ENCODE assay signal across 8 cellular contexts in the genomic region with DNA sequence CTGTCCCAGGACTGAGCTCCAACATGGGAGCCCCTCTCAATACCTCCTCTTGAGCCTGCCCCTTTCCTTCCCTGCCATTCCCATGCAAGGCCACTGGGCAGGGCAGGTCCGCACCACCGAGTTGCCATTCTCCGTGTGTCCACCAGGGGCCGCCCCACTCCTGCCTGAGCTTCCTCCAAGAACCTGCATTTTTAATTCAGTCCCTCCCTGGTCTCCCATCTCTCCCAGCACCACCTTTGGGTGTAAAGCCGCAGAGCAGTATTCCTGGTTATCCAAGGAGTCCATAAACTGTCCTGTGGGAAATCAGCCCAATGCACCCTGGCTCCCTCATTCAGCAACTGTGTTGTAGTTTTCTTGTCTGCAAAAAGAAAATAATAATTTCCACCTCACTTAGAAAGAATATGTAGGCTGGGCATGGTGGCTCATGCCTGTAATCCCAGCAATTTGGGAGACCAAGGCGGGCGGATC. TPM values are rescaled to one million over a fixed set of nuclear protein-coding genes. Genes with fewer than 3 reads are reported as not detected.
DNase-seq lines count a peak whose midpoint lies in the region; ATAC-seq, FAIRE-seq and TF ChIP-seq lines count a peak whose summit lies in the region.

No MANE protein-coding gene starts in this region.

- no peak overlapping the region for H3K4me3 Mint-ChIP-seq in activated T-cell treated with anti-CD3 and anti-CD28 coated beads, Interleukin-2, amount 50 U/mL, for 24 hours
- H3K4me3 Mint-ChIP-seq in natural killer cell, result no peak overlapping the region
- H3K4me3 Mint-ChIP-seq in stimulated activated memory B cell treated with anti-CD40 and anti-IgM and Interleukin-4, amounts not matched to agents 10 μg/mL and 1 μg/mL and 100 μg/mL, for 72 hours, result no peak overlapping the region

- H3K4me3 ChIP-seq in GM12865 (ENCODE audit: low read depth, low read length), result no peak overlapping the region
- H3K4me3 ChIP-seq in LNCaP clone FGC (ENCODE audit: low read depth, low read length), result no peak overlapping the region
- no peak overlapping the region for H3K4me3 ChIP-seq in esophagus squamous epithelium

- H3K27ac ChIP-seq in esophagus squamous epithelium, result no peak overlapping the region

- FAIRE-seq in RCC 7860 (lab: Jason Lieb, UNC), result no peak

- TF ChIP-seq CTCF in GM12865 (IDR thresholded peaks at IDR 0.05; ENCODE audit: insufficient read depth, low read depth, low read length, missing control alignments), result peak; percentile 99
- TF ChIP-seq CTCF in LNCaP clone FGC (IDR thresholded peaks at IDR 0.05; ENCODE audit: control insufficient read depth, extremely low read depth, insufficient read depth), result peak; percentile 98
- peak; percentile 85 to 100 (median 99) for TF ChIP-seq CTCF in esophagus squamous epithelium (IDR thresholded peaks at IDR 0.05)
- peak; percentile 90 for TF ChIP-seq CTCF in natural killer cell (IDR thresholded peaks at IDR 0.05)

- no peaks in the 10 kb centered on the region for H3K27me3 ChIP-seq in esophagus squamous epithelium

- peaks cover 14 to 50% (median 30%) of the 10 kb centered on the region in 3 donors for H3K4me1 ChIP-seq in esophagus squamous epithelium

- H3K36me3 ChIP-seq in esophagus squamous epithelium, result no peaks in the 10 kb centered on the region

- H3K27me3 Mint-ChIP-seq in activated T-cell treated with anti-CD3 and anti-CD28 coated beads, Interleukin-2, amount 50 U/mL, for 24 hours, result peaks cover 8% of the 10 kb centered on the region
- peaks cover 0 to 6% of the 10 kb centered on the region in 2 donors for H3K27me3 Mint-ChIP-seq in natural killer cell (ENCODE audit: low read depth in 2 of 2)
- peaks cover 18% of the 10 kb centered on the region for H3K27me3 Mint-ChIP-seq in stimulated activated memory B cell treated with anti-CD40 and anti-IgM and Interleukin-4, amounts not matched to agents 10 μg/mL and 1 μg/mL and 100 μg/mL, for 72 hours

- no peaks in the 10 kb centered on the region for H3K9me3 Mint-ChIP-seq in activated T-cell treated with anti-CD3 and anti-CD28 coated beads, Interleukin-2, amount 50 U/mL, for 24 hours
- H3K9me3 Mint-ChIP-seq in natural killer cell, result no peaks in the 10 kb centered on the region
- no peaks in the 10 kb centered on the region for H3K9me3 Mint-ChIP-seq in stimulated activated memory B cell treated with anti-CD40 and anti-IgM and Interleukin-4, amounts not matched to agents 10 μg/mL and 1 μg/mL and 100 μg/mL, for 72 hours

- TF ChIP-seq POLR2A in esophagus squamous epithelium (IDR thresholded peaks at IDR 0.05), result no peak

- H3K36me3 Mint-ChIP-seq in activated T-cell treated with anti-CD3 and anti-CD28 coated beads, Interleukin-2, amount 50 U/mL, for 24 hours (ENCODE audit: low read depth), result no peaks in the 10 kb centered on the region
- no peaks in the 10 kb centered on the region for H3K36me3 Mint-ChIP-seq in natural killer cell
- no peaks in the 10 kb centered on the region for H3K36me3 Mint-ChIP-seq in stimulated activated memory B cell treated with anti-CD40 and anti-IgM and Interleukin-4, amounts not matched to agents 10 μg/mL and 1 μg/mL and 100 μg/mL, for 72 hours

- no peak overlapping the region for H3K27ac Mint-ChIP-seq in activated T-cell treated with anti-CD3 and anti-CD28 coated beads, Interleukin-2, amount 50 U/mL, for 24 hours
- H3K27ac Mint-ChIP-seq in natural killer cell, result no peak overlapping the region
- H3K27ac Mint-ChIP-seq in stimulated activated memory B cell treated with anti-CD40 and anti-IgM and Interleukin-4, amounts not matched to agents 10 μg/mL and 1 μg/mL and 100 μg/mL, for 72 hours, result no peak overlapping the region

- H3K9me3 ChIP-seq in esophagus squamous epithelium, result no peaks in the 10 kb centered on the region

- 11 to 15% methylated on average over 7 of the region's 7 CpGs for WGBS in esophagus squamous epithelium, 2 donors

- DNase-seq in GM12865 (ENCODE audit: low read depth) (peak; percentile 89), LNCaP clone FGC (ENCODE audit: low read depth) (peak; percentile 71), RCC 7860 (ENCODE audit: low spot score) (peak; percentile 73), esophagus squamous epithelium (lab: John Stamatoyannopoulos, UW) (peak; percentile 24), natural killer cell (peak; percentile 76)
- DNase-seq in activated T-cell treated with anti-CD3 and anti-CD28 coated beads, Interleukin-2, amount 50 U/mL, for 24 hours, result peak; percentile 88

- intact Hi-C loops in esophagus squamous epithelium (cut with DNase I), result loop anchor here (10.0 kb wide), 1 partner anchor 172 kb away; no protein-coding TSS in a partner anchor
- intact Hi-C loops in natural killer cell (cut with micrococcal nuclease), result loop anchor here (2.0 to 5.0 kb wide), 2 partner anchors 59 to 174 kb away; no protein-coding TSS in a partner anchor

- peak; percentile 88 to 94 (median 89) for ATAC-seq in natural killer cell
- ATAC-seq in stimulated activated memory B cell treated with anti-CD40 and anti-IgM and Interleukin-4, amounts not matched to agents 10 μg/mL and 1 μg/mL and 100 μg/mL, for 72 hours, result peak; percentile 79
- ATAC-seq in HG03469 (IDR thresholded peaks at IDR 0.05; ENCODE audit: unreplicated experiment), result no peak

- H3K4me1 Mint-ChIP-seq in activated T-cell treated with anti-CD3 and anti-CD28 coated beads, Interleukin-2, amount 50 U/mL, for 24 hours (ENCODE audit: low read depth), result peaks cover 21% of the 10 kb centered on the region
- H3K4me1 Mint-ChIP-seq in natural killer cell, result peaks cover 0 to 13% of the 10 kb centered on the region in 2 donors
- H3K4me1 Mint-ChIP-seq in stimulated activated memory B cell treated with anti-CD40 and anti-IgM and Interleukin-4, amounts not matched to agents 10 μg/mL and 1 μg/mL and 100 μg/mL, for 72 hours, result peaks cover 13% of the 10 kb centered on the region

RNA-seq across cellular contexts. Expression of gene ANKRD40CL, which starts 15.9 kb away (rescaled TPM):
- total RNA-seq in esophagus squamous epithelium, result not detected
- total RNA-seq in natural killer cell, result not detected

RNA-seq across cellular contexts. Expression of gene WFIKKN2, which starts 52.2 kb away (rescaled TPM):
- total RNA-seq in esophagus squamous epithelium (under 1 TPM in 1 of 4 donors, not detected in 3; 0.08 TPM), natural killer cell (not detected)

Comparison
In these comparisons a context has a peak if more than half of its experiments do, and no peak if none do; other contexts are left out.
1. DNase-seq: peak in every context shown above with its lines; median percentile 89 in GM12865; 88 in activated T-cell treated with anti-CD3 and anti-CD28 coated beads, Interleukin-2, amount 50 U/mL, for 24 hours; 76 in natural killer cell; 73 in RCC 7860; 71 in LNCaP clone FGC; 24 in esophagus squamous epithelium.